ENCODE assay signal across 12 cellular contexts in genomic region chr17:77125432-77125901, GRCh38. TPM values are rescaled to one million over a fixed set of nuclear protein-coding genes. Genes with fewer than 3 reads are reported as not detected.
DNase-seq lines count a peak whose midpoint lies in the region; ATAC-seq and TF ChIP-seq lines count a peak whose summit lies in the region.
"Had no signal": no experiment of that assay in that cellular context is flagged by ENCODE, and none has a peak within 500 bp of the region (broad histone marks: within the 10 kb centered on the region; RNA-seq: fewer than 3 reads in every experiment).

No MANE protein-coding gene starts in this region.

- peak overlapping the region in 4 of 9 donors; percentile 17 to 66 (median 48) for H3K27ac Mint-ChIP-seq in naive thymus-derived CD4-positive, alpha-beta T cell

- H3K36me3 ChIP-seq in skeletal muscle tissue (ENCODE audit: control insufficient read depth in 3 of 3, insufficient read depth in 3 of 3, low read length in 3 of 3): no peaks in the 10 kb centered on the region
- no peaks in the 10 kb centered on the region for H3K36me3 ChIP-seq in naive thymus-derived CD4-positive, alpha-beta T cell (ENCODE audit: control insufficient read depth in 2 of 3, insufficient read depth in 3 of 3, low read length in 3 of 3)
- H3K36me3 ChIP-seq: neural progenitor cell had no signal

- no peak overlapping the region for H3K4me3 Mint-ChIP-seq in naive thymus-derived CD4-positive, alpha-beta T cell
- H3K4me3 Mint-ChIP-seq: central memory CD8-positive, alpha-beta T cell; neural progenitor cell; stimulated activated naive CD8-positive, alpha-beta T cell treated with anti-CD3 and anti-CD28 coated beads, Interleukin-15, amount 100 ng/mL, for 72 hours had no signal

- ATAC-seq in SK-N-SH treated with all-trans-retinoic acid at 6 μM for 48 hours (peak; percentile 91), GM21423 (IDR thresholded peaks at IDR 0.05; ENCODE audit: unreplicated experiment) (no peak)
- no peak for ATAC-seq in naive thymus-derived CD4-positive, alpha-beta T cell
- ATAC-seq: stimulated activated naive CD8-positive, alpha-beta T cell treated with anti-CD3 and anti-CD28 coated beads, Interleukin-15, amount 100 ng/mL, for 72 hours had no signal

- intact Hi-C loops in naive thymus-derived CD4-positive, alpha-beta T cell (cut with micrococcal nuclease): no loop called here

- DNase-seq in DMS153 (lab: John Stamatoyannopoulos, UW): peak; percentile 22
- DNase-seq in DMS153 treated with DMSO at 0.1 percent for 48 hours (lab: John Stamatoyannopoulos, UW; ENCODE audit: unreplicated experiment): no peak
- peak; percentile 94 for DNase-seq in fibroblast of pulmonary artery (ENCODE audit: low read depth)
- no peak for DNase-seq in naive thymus-derived CD4-positive, alpha-beta T cell
- no peak for DNase-seq in NCI-H748 treated with DMSO at 0.1 percent for 48 hours (lab: John Stamatoyannopoulos, UW)
- DNase-seq: stimulated activated naive CD8-positive, alpha-beta T cell treated with anti-CD3 and anti-CD28 coated beads, Interleukin-15, amount 100 ng/mL, for 72 hours had no signal

- H3K36me3 Mint-ChIP-seq in naive thymus-derived CD4-positive, alpha-beta T cell: peaks cover 0 to 8% (median 0%) of the 10 kb centered on the region in 5 donors
- H3K36me3 Mint-ChIP-seq: neural progenitor cell had no signal

- H3K27me3 ChIP-seq in skeletal muscle tissue (ENCODE audit: control insufficient read depth in 3 of 3, insufficient read depth in 3 of 3, low read length in 3 of 3): no peaks in the 10 kb centered on the region
- H3K27me3 ChIP-seq in naive thymus-derived CD4-positive, alpha-beta T cell (ENCODE audit: control insufficient read depth in 2 of 2, insufficient read depth in 2 of 2, low read length in 2 of 2): no peaks in the 10 kb centered on the region
- H3K27me3 ChIP-seq: neural progenitor cell had no signal

- no peaks in the 10 kb centered on the region for H3K9me3 ChIP-seq in skeletal muscle tissue (ENCODE audit: control insufficient read depth in 3 of 3, low read length in 3 of 3)
- no peaks in the 10 kb centered on the region for H3K9me3 ChIP-seq in naive thymus-derived CD4-positive, alpha-beta T cell (ENCODE audit: control insufficient read depth in 2 of 3, low read length in 3 of 3)

- POLR2A ChIA-PET in naive thymus-derived CD4-positive, alpha-beta T cell (lab: Charles Lee): interaction anchor here (1.0 to 1.5 kb wide), 2 partner anchors 15 to 26 kb away, joined by 3 to 8 read pairs; partner anchors contain the start of gene SEC14L1

- peak overlapping the region; percentile 56 for H3K27ac ChIP-seq in skeletal muscle tissue (ENCODE audit: low read depth, low read length)
- no peak overlapping the region for H3K27ac ChIP-seq in naive thymus-derived CD4-positive, alpha-beta T cell (ENCODE audit: low read depth, low read length)
- H3K27ac ChIP-seq: 22Rv1, neural progenitor cell had no signal

- no peak overlapping the region for H3K9ac ChIP-seq in skeletal muscle tissue (ENCODE audit: low read depth in 1 of 3, low read length in 3 of 3)
- H3K9ac ChIP-seq: neural progenitor cell had no signal

- peaks cover 40 to 55% (median 50%) of the 10 kb centered on the region in 3 donors for H3K4me1 ChIP-seq in skeletal muscle tissue (ENCODE audit: control insufficient read depth in 3 of 3, insufficient read depth in 3 of 3, low read length in 3 of 3)
- H3K4me1 ChIP-seq in naive thymus-derived CD4-positive, alpha-beta T cell (ENCODE audit: control insufficient read depth in 2 of 2, insufficient read depth in 2 of 2, low read length in 2 of 2): peaks cover 6 to 12% of the 10 kb centered on the region in 2 donors

- no peaks in the 10 kb centered on the region for H3K9me3 Mint-ChIP-seq in naive thymus-derived CD4-positive, alpha-beta T cell
- H3K9me3 Mint-ChIP-seq: central memory CD8-positive, alpha-beta T cell; neural progenitor cell; stimulated activated naive CD8-positive, alpha-beta T cell treated with anti-CD3 and anti-CD28 coated beads, Interleukin-15, amount 100 ng/mL, for 72 hours had no signal

- no peak for TF ChIP-seq CTCF in fibroblast of pulmonary artery (IDR thresholded peaks at IDR 0.05; ENCODE audit: low read length, missing control alignments)

- H3K4me3 ChIP-seq in fibroblast of pulmonary artery (replicated peaks; ENCODE audit: low read depth, low read length): no peak overlapping the region
- no peak overlapping the region for H3K4me3 ChIP-seq in skeletal muscle tissue (ENCODE audit: low read length in 3 of 3)
- H3K4me3 ChIP-seq in naive thymus-derived CD4-positive, alpha-beta T cell (ENCODE audit: low read length): no peak overlapping the region
- H3K4me3 ChIP-seq: neural progenitor cell had no signal

- peaks cover 12 to 56% (median 23%) of the 10 kb centered on the region in 7 donors for H3K4me1 Mint-ChIP-seq in naive thymus-derived CD4-positive, alpha-beta T cell

- CTCF ChIA-PET in naive thymus-derived CD4-positive, alpha-beta T cell (lab: Charles Lee): interaction anchor here (1.3 kb wide), 1 partner anchor 15 kb away, joined by 4 read pairs; the partner anchor contains the start of gene SEC14L1

- no peaks in the 10 kb centered on the region for H3K27me3 Mint-ChIP-seq in naive thymus-derived CD4-positive, alpha-beta T cell
- H3K27me3 Mint-ChIP-seq: central memory CD8-positive, alpha-beta T cell; stimulated activated naive CD8-positive, alpha-beta T cell treated with anti-CD3 and anti-CD28 coated beads, Interleukin-15, amount 100 ng/mL, for 72 hours had no signal

TF ChIP-seq in SK-N-SH treated with all-trans-retinoic acid at 6 μM for 48 hours, 23 proteins besides CTCF, POLR2A, EP300 and RAD21 (continues in another document):
- peak; percentile 96 for TF ChIP-seq CSDC2 (CRISPR knock-in tag; IDR thresholded peaks at IDR 0.05)
- TF ChIP-seq BACH2 (CRISPR knock-in tag; IDR thresholded peaks at IDR 0.05; ENCODE audit: borderline replicate concordance): no peak
- TF ChIP-seq GLIS3 (CRISPR knock-in tag; IDR thresholded peaks at IDR 0.05): no peak
- TF ChIP-seq TCF4 (CRISPR knock-in tag; IDR thresholded peaks at IDR 0.05; ENCODE audit: borderline replicate concordance): no peak
- peak; percentile 86 for TF ChIP-seq ZFP3 (CRISPR knock-in tag; IDR thresholded peaks at IDR 0.05)
- TF ChIP-seq, protein P1, sequence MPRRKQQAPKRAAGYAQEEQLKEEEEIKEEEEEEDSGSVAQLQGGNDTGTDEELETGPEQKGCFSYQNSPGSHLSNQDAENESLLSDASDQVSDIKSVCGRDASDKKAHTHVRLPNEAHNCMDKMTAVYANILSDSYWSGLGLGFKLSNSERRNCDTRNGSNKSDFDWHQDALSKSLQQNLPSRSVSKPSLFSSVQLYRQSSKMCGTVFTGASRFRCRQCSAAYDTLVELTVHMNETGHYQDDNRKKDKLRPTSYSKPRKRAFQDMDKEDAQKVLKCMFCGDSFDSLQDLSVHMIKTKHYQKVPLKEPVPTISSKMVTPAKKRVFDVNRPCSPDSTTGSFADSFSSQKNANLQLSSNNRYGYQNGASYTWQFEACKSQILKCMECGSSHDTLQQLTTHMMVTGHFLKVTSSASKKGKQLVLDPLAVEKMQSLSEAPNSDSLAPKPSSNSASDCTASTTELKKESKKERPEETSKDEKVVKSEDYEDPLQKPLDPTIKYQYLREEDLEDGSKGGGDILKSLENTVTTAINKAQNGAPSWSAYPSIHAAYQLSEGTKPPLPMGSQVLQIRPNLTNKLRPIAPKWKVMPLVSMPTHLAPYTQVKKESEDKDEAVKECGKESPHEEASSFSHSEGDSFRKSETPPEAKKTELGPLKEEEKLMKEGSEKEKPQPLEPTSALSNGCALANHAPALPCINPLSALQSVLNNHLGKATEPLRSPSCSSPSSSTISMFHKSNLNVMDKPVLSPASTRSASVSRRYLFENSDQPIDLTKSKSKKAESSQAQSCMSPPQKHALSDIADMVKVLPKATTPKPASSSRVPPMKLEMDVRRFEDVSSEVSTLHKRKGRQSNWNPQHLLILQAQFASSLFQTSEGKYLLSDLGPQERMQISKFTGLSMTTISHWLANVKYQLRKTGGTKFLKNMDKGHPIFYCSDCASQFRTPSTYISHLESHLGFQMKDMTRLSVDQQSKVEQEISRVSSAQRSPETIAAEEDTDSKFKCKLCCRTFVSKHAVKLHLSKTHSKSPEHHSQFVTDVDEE (CRISPR knock-in tag; IDR thresholded peaks at IDR 0.05): no peak
- TF ChIP-seq PATZ1 (CRISPR knock-in tag; IDR thresholded peaks at IDR 0.05; ENCODE audit: borderline replicate concordance): peak; percentile 30; the same call in 1 of the 2 replicates
- no peak for TF ChIP-seq ZFP30 (CRISPR knock-in tag; IDR thresholded peaks at IDR 0.05)
- peak; percentile 38; the same call in 1 of the 2 replicates for TF ChIP-seq ZNF8 (CRISPR knock-in tag; IDR thresholded peaks at IDR 0.05)
- TF ChIP-seq ISL1 (CRISPR knock-in tag; IDR thresholded peaks at IDR 0.05): peak; percentile 97
- TF ChIP-seq PPARA (CRISPR knock-in tag; IDR thresholded peaks at IDR 0.05; ENCODE audit: borderline replicate concordance): no peak

RNA-seq across cellular contexts. Expression of gene SEC14L1, which starts 15.3 kb away (rescaled TPM):
- total RNA-seq in skeletal muscle tissue: 83.5 TPM
- total RNA-seq in naive thymus-derived CD4-positive, alpha-beta T cell: 100 to 1,000 TPM in 1 of 5 experiments, 10 to 100 TPM in 4; 25.0 to 103 (median 77.3) TPM
- polyA plus RNA-seq in naive thymus-derived CD4-positive, alpha-beta T cell: 1 to 10 TPM; 7.0 to 10.0 TPM

Comparison
In these comparisons a context has a peak if more than half of its experiments do, and no peak if none do; other contexts are left out.
1. DNase-seq: peak in DMS153 (single experiment) and fibroblast of pulmonary artery (single experiment); none in DMS153 treated with DMSO at 0.1 percent for 48 hours (single experiment), naive thymus-derived CD4-positive, alpha-beta T cell (0 of 9) and NCI-H748 treated with DMSO at 0.1 percent for 48 hours (single experiment).